In the genomic region with DNA sequence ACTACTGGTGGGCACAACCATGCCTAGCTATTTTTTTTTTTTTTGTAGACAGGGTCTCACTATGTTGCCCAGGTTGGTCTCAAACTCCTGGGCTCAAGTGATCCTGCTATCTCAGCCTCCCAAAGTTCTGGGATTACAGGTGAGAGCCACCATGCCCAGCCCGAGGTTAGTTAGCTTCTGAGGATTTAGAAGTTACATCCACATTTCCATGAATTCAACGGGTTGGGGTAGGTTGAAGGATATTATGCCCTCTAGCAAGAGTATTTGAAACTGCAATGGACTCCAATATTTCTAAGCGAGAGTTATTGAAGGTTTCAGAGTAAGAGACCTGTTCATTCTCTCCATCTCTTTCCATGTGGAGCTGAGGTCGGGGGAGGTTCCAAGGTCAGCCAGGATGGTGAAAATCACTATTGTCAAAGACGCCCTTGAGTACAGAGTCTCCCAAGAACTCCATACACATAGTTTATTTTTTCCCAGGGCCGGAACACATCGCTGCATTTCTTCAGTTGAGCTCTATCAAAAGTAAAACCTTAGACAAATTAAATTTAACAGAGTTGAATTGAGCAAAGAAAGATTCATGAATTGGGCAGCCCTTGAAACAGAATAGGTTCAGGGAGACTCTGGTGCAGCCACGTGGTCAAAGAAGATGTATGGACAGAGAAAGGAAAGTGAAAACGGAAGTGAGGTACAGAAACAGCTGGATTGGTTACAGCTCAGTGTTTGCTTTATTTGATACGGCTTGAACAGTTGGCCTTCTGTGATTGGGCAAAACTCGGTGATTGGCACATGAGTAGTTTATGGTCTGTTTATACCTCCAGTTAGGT, we compare ENCODE assay signal across 1 cellular context.
A peak's percentile ranks its signal among the peaks of the same experiment; 100 is the strongest.
TF ChIP-seq lines count a peak whose summit lies in the region.

No MANE protein-coding gene starts in this region.

TF ChIP-seq in GM12878, 131 proteins besides CTCF, POLR2A, EP300 and RAD21 (continued from another document):
- TF ChIP-seq, protein P1, sequence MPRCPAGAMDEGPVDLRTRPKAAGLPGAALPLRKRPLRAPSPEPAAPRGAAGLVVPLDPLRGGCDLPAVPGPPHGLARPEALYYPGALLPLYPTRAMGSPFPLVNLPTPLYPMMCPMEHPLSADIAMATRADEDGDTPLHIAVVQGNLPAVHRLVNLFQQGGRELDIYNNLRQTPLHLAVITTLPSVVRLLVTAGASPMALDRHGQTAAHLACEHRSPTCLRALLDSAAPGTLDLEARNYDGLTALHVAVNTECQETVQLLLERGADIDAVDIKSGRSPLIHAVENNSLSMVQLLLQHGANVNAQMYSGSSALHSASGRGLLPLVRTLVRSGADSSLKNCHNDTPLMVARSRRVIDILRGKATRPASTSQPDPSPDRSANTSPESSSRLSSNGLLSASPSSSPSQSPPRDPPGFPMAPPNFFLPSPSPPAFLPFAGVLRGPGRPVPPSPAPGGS (IDR thresholded peaks at IDR 0.05; ENCODE audit: borderline replicate concordance, insufficient read depth, low read depth, low read length, poor library complexity, severe bottlenecking): no peak
- TF ChIP-seq GABPA (IDR thresholded peaks at IDR 0.05; ENCODE audit: low read depth) (0 out of 2 replicates have a peak, but pooled peaks have one; percentile 28), ZNF24 (IDR thresholded peaks at IDR 0.05) (no peak), ETV6 (conservative IDR thresholded peaks at IDR 0.05 in 1 of 2, IDR thresholded peaks at IDR 0.05 in 1 of 2; ENCODE audit: borderline replicate concordance in 1 of 2, low read depth in 1 of 2) (no peak), RAD51 (IDR thresholded peaks at IDR 0.05) (peak; percentile 34; the same call in 1 of the 2 replicates), BACH1 (IDR thresholded peaks at IDR 0.05; ENCODE audit: borderline replicate concordance) (no peak), CBX3 (IDR thresholded peaks at IDR 0.05; ENCODE audit: borderline replicate concordance, low read depth) (no peak), PAX5 (IDR thresholded peaks at IDR 0.05; ENCODE audit: borderline replicate concordance, low read depth, low read length) (no peak), ZNF622 (IDR thresholded peaks at IDR 0.05) (no peak)
